ENCODE assay signal across 8 cellular contexts in genomic region chr7:75359542-75359848, GRCh38. TPM values are rescaled to one million over a fixed set of nuclear protein-coding genes. Genes with fewer than 3 reads are reported as not detected.
DNase-seq lines count a peak whose midpoint lies in the region; ATAC-seq and TF ChIP-seq lines count a peak whose summit lies in the region.
"Not testable (repeated sequence)": the region's sequence is repeated elsewhere in the genome, so short reads cannot be mapped to it uniquely, and the experiment has no call there.

No MANE protein-coding gene starts in this region.

- H3K27ac ChIP-seq in DOHH2 (ENCODE audit: low read depth, low read length) (0 out of 2 replicates have a peak overlapping the region, but pooled peaks have one; percentile 24), epithelial cell of prostate (peak overlapping the region; percentile 39), tibial artery (peak overlapping the region in 1 of 2 donors; percentile 65)

- H3K4me3 Mint-ChIP-seq in naive B cell = peak overlapping the region in 1 of 8 donors; percentile 91

- not testable (repeated sequence) for H3K27ac Mint-ChIP-seq in naive B cell

- intact Hi-C loops in tibial artery (cut with DNase I; ENCODE audit: low total_unique reads) = not testable (repeated sequence)

- not testable (repeated sequence) for TF ChIP-seq CTCF in DOHH2 (IDR thresholded peaks at IDR 0.05; ENCODE audit: low read depth, low read length, poor library complexity, severe bottlenecking); LNCaP clone FGC (IDR thresholded peaks at IDR 0.05; ENCODE audit: control insufficient read depth, extremely low read depth, insufficient read depth); tibial artery (IDR thresholded peaks at IDR 0.05)

- not testable (repeated sequence) for H3K27me3 ChIP-seq in DOHH2 (ENCODE audit: control insufficient read depth, low read length); tibial artery

- peak; percentile 49 for ATAC-seq in GM21576 (IDR thresholded peaks at IDR 0.05; ENCODE audit: unreplicated experiment)
- ATAC-seq in HG03045 (IDR thresholded peaks at IDR 0.05; ENCODE audit: unreplicated experiment) = peak; percentile 70
- peak; percentile 13 to 15 for ATAC-seq in naive B cell (ENCODE audit: low read depth in 2 of 2)

- H3K9me3 ChIP-seq in DOHH2 (ENCODE audit: control insufficient read depth, insufficient read depth, low read length); tibial artery: not testable (repeated sequence)

- not testable (repeated sequence) for H3K4me1 ChIP-seq in DOHH2 (ENCODE audit: control insufficient read depth, low read length); tibial artery

- not testable (repeated sequence) for H3K36me3 Mint-ChIP-seq in naive B cell

- not testable (repeated sequence) for H3K79me2 ChIP-seq in DOHH2 (ENCODE audit: control insufficient read depth, low read length)

- H3K27me3 Mint-ChIP-seq in naive B cell = not testable (repeated sequence)

- not testable (repeated sequence) for H3K36me3 ChIP-seq in DOHH2 (ENCODE audit: control insufficient read depth, low read length); tibial artery

- not testable (repeated sequence) for H3F3A ChIP-seq in DOHH2 (ENCODE audit: control insufficient read depth, insufficient read depth)

- not testable (repeated sequence) for H4K20me1 ChIP-seq in DOHH2 (ENCODE audit: control insufficient read depth, insufficient read depth, low read depth, low read length)

- H3K4me1 Mint-ChIP-seq in naive B cell = not testable (repeated sequence)

- H3K9me2 ChIP-seq in DOHH2 (replicated peaks; ENCODE audit: control insufficient read depth, low read length) = not testable (repeated sequence)

- H3K4me3 ChIP-seq in DOHH2 (ENCODE audit: low read length) = peak overlapping the region; percentile 49; the same call in 1 of the 2 replicates
- peak overlapping the region; percentile 45 for H3K4me3 ChIP-seq in LNCaP clone FGC (ENCODE audit: low read depth, low read length)
- H3K4me3 ChIP-seq in tibial artery = peak overlapping the region; percentile 47 to 48

- H3K4me2 ChIP-seq in DOHH2 (ENCODE audit: low read length) = not testable (repeated sequence)

- DNase-seq in LNCaP clone FGC (ENCODE audit: low read depth); epithelial cell of prostate (ENCODE audit: low read depth, low spot score); naive B cell: not testable (repeated sequence)
- DNase-seq in activated CD8-positive, alpha-beta memory T cell treated with anti-CD3 and anti-CD28 coated beads for 24 hours = peak; percentile 67
- peak in 1 of 2 donors; percentile 21 for DNase-seq in tibial artery

- not testable (repeated sequence) for H3K9me3 Mint-ChIP-seq in naive B cell

RNA-seq across cellular contexts. Expression of gene TRIM73, which starts 35.9 kb away (rescaled TPM):
- 1 to 10 TPM in 3 of 6 donors, under 1 TPM in 2, not detected in 1; 0.09 to 1.4 (median 1.2) TPM for polyA plus RNA-seq in naive B cell (ENCODE audit: low read depth in 6 of 6)

Comparison
In these comparisons a context has a peak if more than half of its experiments do, and no peak if none do; other contexts are left out.
1. ATAC-seq: peak in every context shown above with its lines; median percentile 70 in HG03045; 49 in GM21576; 14 in naive B cell.